12 cellular contexts compared by ENCODE assay signal in genomic region chr15:90981681-90982080, GRCh38. TPM values are rescaled to one million over a fixed set of nuclear protein-coding genes. Genes with fewer than 3 reads are reported as not detected.
A peak's percentile ranks its signal among the peaks of the same experiment; 100 is the strongest.
DNase-seq lines count a peak whose midpoint lies in the region; ATAC-seq and TF ChIP-seq lines count a peak whose summit lies in the region.
"Had no signal": no experiment of that assay in that cellular context is flagged by ENCODE, and none has a peak within 500 bp of the region (broad histone marks: within the 10 kb centered on the region; RNA-seq: fewer than 3 reads in every experiment).

No MANE protein-coding gene starts in this region.

- no peak for DNase-seq in CD14-positive monocyte (ENCODE audit: low spot score)
- DNase-seq in GM19238 (ENCODE audit: insufficient read length, low spot score), result peak; percentile 21
- DNase-seq in activated naive CD8-positive, alpha-beta T cell treated with anti-CD3 and anti-CD28 coated beads, Interleukin-2, amount 50 U/mL, for 24 hours, result no peak
- DNase-seq in GM13977 (ENCODE audit: low spot score), result no peak
- DNase-seq in mesothelial cell of epicardium (ENCODE audit: low spot score in 2 of 2, unreplicated experiment in 2 of 2), result no peak
- no peak for DNase-seq in stimulated activated naive CD4-positive, alpha-beta T cell treated with Interleukin-2 at 50 U/mL for 16 hours (lab: John Stamatoyannopoulos, UW)
- DNase-seq: central memory CD4-positive, alpha-beta T cell; NCI-H1048; stimulated activated naive CD8-positive, alpha-beta T cell treated with anti-CD3 and anti-CD28 coated beads, Interleukin-15, amount 100 ng/mL, for 72 hours had no signal

- no peak for TF ChIP-seq CTCF in CD14-positive monocyte (IDR thresholded peaks at IDR 0.05)
- no peak for TF ChIP-seq CTCF in GM13977 (IDR thresholded peaks at IDR 0.05; ENCODE audit: extremely low read depth, insufficient read depth, missing control alignments)
- no peak for TF ChIP-seq CTCF in mesothelial cell of epicardium (IDR thresholded peaks at IDR 0.05; ENCODE audit: unreplicated experiment)

- peaks cover 15% of the 10 kb centered on the region for H3K4me1 Mint-ChIP-seq in CD14-positive monocyte
- no peaks in the 10 kb centered on the region for H3K4me1 Mint-ChIP-seq in activated naive CD8-positive, alpha-beta T cell treated with anti-CD3 and anti-CD28 coated beads, Interleukin-2, amount 50 U/mL, for 24 hours
- H3K4me1 Mint-ChIP-seq in mesothelial cell of epicardium, result peaks cover 5% of the 10 kb centered on the region

- intact Hi-C loops in CD14-positive monocyte (cut with micrococcal nuclease), result no loop called here

- H3K27me3 Mint-ChIP-seq in CD14-positive monocyte (ENCODE audit: low read depth in 3 of 3) (no peaks in the 10 kb centered on the region), mesothelial cell of epicardium (ENCODE audit: low read depth) (no peaks in the 10 kb centered on the region)
- no peaks in the 10 kb centered on the region for H3K27me3 Mint-ChIP-seq in activated naive CD8-positive, alpha-beta T cell treated with anti-CD3 and anti-CD28 coated beads, Interleukin-2, amount 50 U/mL, for 24 hours
- H3K27me3 Mint-ChIP-seq: stimulated activated naive CD8-positive, alpha-beta T cell treated with anti-CD3 and anti-CD28 coated beads, Interleukin-15, amount 100 ng/mL, for 72 hours had no signal

- ATAC-seq in HG02642 (IDR thresholded peaks at IDR 0.05; ENCODE audit: poor library complexity, unreplicated experiment) (peak; percentile 65), HG03565 (IDR thresholded peaks at IDR 0.05; ENCODE audit: unreplicated experiment) (peak; percentile 58)
- ATAC-seq in activated naive CD8-positive, alpha-beta T cell treated with anti-CD3 and anti-CD28 coated beads, Interleukin-2, amount 50 U/mL, for 24 hours, result no peak
- ATAC-seq: Panc1 had no signal

- H3K36me3 Mint-ChIP-seq in CD14-positive monocyte (peaks cover 29 to 55% of the 10 kb centered on the region in 2 donors), mesothelial cell of epicardium (peaks cover 45% of the 10 kb centered on the region)
- H3K36me3 Mint-ChIP-seq in activated naive CD8-positive, alpha-beta T cell treated with anti-CD3 and anti-CD28 coated beads, Interleukin-2, amount 50 U/mL, for 24 hours (ENCODE audit: low read depth), result peaks cover 68% of the 10 kb centered on the region

- H3K27ac Mint-ChIP-seq in CD14-positive monocyte (peak overlapping the region; percentile 76 to 94 (median 86)), mesothelial cell of epicardium (no peak overlapping the region)
- no peak overlapping the region for H3K27ac Mint-ChIP-seq in activated naive CD8-positive, alpha-beta T cell treated with anti-CD3 and anti-CD28 coated beads, Interleukin-2, amount 50 U/mL, for 24 hours

- H3K4me3 Mint-ChIP-seq in CD14-positive monocyte (peak overlapping the region; percentile 28 to 29), mesothelial cell of epicardium (no peak overlapping the region)
- H3K4me3 Mint-ChIP-seq in activated naive CD8-positive, alpha-beta T cell treated with anti-CD3 and anti-CD28 coated beads, Interleukin-2, amount 50 U/mL, for 24 hours, result no peak overlapping the region
- H3K4me3 Mint-ChIP-seq: stimulated activated naive CD8-positive, alpha-beta T cell treated with anti-CD3 and anti-CD28 coated beads, Interleukin-15, amount 100 ng/mL, for 72 hours had no signal

- no peaks in the 10 kb centered on the region for H3K9me3 Mint-ChIP-seq in CD14-positive monocyte
- H3K9me3 Mint-ChIP-seq in activated naive CD8-positive, alpha-beta T cell treated with anti-CD3 and anti-CD28 coated beads, Interleukin-2, amount 50 U/mL, for 24 hours, result no peaks in the 10 kb centered on the region
- no peaks in the 10 kb centered on the region for H3K9me3 Mint-ChIP-seq in mesothelial cell of epicardium
- H3K9me3 Mint-ChIP-seq: stimulated activated naive CD8-positive, alpha-beta T cell treated with anti-CD3 and anti-CD28 coated beads, Interleukin-15, amount 100 ng/mL, for 72 hours had no signal

- in situ Hi-C loops in GM13977 (cut with MboI; ENCODE audit: low pct_unique_long_range_greater_than_20kb, low sequenced_read_pairs, unreplicated experiment), result no loop called here

RNA-seq across cellular contexts. Expression of gene PRC1, which starts 12.7 kb away (rescaled TPM):
- polyA plus RNA-seq in CD14-positive monocyte, result 1 to 10 TPM; 1.6 to 2.0 TPM
- 51.7 to 59.1 TPM (median 56.9 TPM) in 3 replicates for total RNA-seq in mesothelial cell of epicardium

RNA-seq across cellular contexts. Expression of gene RCCD1, which starts 27.0 kb away (rescaled TPM):
- 1 to 10 TPM; 1.2 to 1.5 TPM for polyA plus RNA-seq in CD14-positive monocyte
- total RNA-seq in mesothelial cell of epicardium, result 18.6 to 21.5 TPM (median 20.2 TPM) in 3 replicates

RNA-seq across cellular contexts. Expression of gene VPS33B, which starts 40.7 kb away (rescaled TPM):
- 1 to 10 TPM; 4.0 to 4.8 TPM for polyA plus RNA-seq in CD14-positive monocyte
- total RNA-seq in mesothelial cell of epicardium, result 21.7 to 26.2 TPM (median 25.2 TPM) in 3 replicates

RNA-seq across cellular contexts. Expression of gene UNC45A, which starts 46.6 kb away (rescaled TPM):
- 10 to 100 TPM; 30.4 to 42.6 TPM for polyA plus RNA-seq in CD14-positive monocyte
- 75.8 to 79.7 TPM (median 79.3 TPM) in 3 replicates for total RNA-seq in mesothelial cell of epicardium

RNA-seq across cellular contexts. Expression of gene HDDC3, which starts 49.3 kb away (rescaled TPM):
- 10 to 100 TPM; 14.8 to 19.7 TPM for polyA plus RNA-seq in CD14-positive monocyte
- total RNA-seq in mesothelial cell of epicardium, result 11.5 to 12.4 TPM (median 11.9 TPM) in 3 replicates

Comparison
In these comparisons a context has a peak if more than half of its experiments do, and no peak if none do; other contexts are left out.
1. H3K27ac Mint-ChIP-seq: peak in CD14-positive monocyte (7 of 7); none in activated naive CD8-positive, alpha-beta T cell treated with anti-CD3 and anti-CD28 coated beads, Interleukin-2, amount 50 U/mL, for 24 hours (single experiment) and mesothelial cell of epicardium (single experiment).
2. H3K4me3 Mint-ChIP-seq: peak in CD14-positive monocyte (2 of 2); none in activated naive CD8-positive, alpha-beta T cell treated with anti-CD3 and anti-CD28 coated beads, Interleukin-2, amount 50 U/mL, for 24 hours (single experiment) and mesothelial cell of epicardium (single experiment).